In the genomic region with DNA sequence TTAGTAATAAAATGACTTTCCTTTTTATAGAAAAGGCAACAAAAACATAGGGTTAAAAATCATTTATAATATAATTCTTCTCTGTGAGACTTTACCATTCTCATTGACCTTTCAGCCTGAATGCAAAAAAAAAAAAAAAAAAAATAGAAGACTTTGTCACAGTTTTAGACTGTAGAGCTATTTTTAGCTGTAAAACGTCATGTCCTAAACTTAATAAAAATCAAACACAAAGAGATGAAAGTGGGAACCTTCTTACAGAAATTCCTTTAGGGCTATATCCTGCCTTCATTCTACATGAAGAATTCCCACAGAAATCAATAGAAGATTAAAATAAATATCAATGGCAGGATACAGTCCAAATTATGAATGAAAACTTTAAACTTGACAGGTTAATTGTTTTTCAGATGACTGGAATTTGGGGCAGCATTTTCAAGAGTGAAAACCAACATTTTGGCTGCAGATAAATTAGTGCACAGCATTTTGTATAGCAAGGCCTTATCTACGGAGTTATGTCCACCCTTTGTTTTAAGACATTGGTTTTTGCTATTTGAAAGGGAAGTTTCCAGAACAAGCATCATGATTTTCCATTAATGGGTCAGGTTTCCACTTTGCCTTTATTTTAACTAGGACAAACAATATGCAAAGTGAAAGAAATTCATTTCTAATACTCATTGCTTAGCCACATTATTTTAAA, we compare ENCODE assay signal across 23 cellular contexts.
DNase-seq lines count a peak whose midpoint lies in the region; ATAC-seq and TF ChIP-seq lines count a peak whose summit lies in the region.
"Had no signal": no experiment of that assay in that cellular context is flagged by ENCODE, and none has a peak within 500 bp of the region (broad histone marks: within the 10 kb centered on the region; RNA-seq: fewer than 3 reads in every experiment).

No MANE protein-coding gene starts in this region.

- no peak overlapping the region for H4K91ac ChIP-seq in mesenchymal stem cell (ENCODE audit: low read length)

- H3K4me3 Mint-ChIP-seq in activated CD8-positive, alpha-beta memory T cell treated with anti-CD3 and anti-CD28 coated beads, Interleukin-2, amount 10 ng/mL, durations not matched to agents 7 days and 5 days: no peak overlapping the region
- H3K4me3 Mint-ChIP-seq: CD8-positive, alpha-beta T cell; IgD-negative memory B cell had no signal

- no peak overlapping the region for H3K18ac ChIP-seq in mesenchymal stem cell (ENCODE audit: low read depth in 1 of 2, low read length in 2 of 2)

- no peak overlapping the region for H2BK12ac ChIP-seq in mesenchymal stem cell (ENCODE audit: low read length in 2 of 2)

- no peaks in the 10 kb centered on the region for H3K79me1 ChIP-seq in mesenchymal stem cell (replicated peaks; ENCODE audit: low read length, poor library complexity, severe bottlenecking)

- H4K20me1 ChIP-seq in GM23248 (ENCODE audit: insufficient read depth) (no peaks in the 10 kb centered on the region), OCI-LY3 (ENCODE audit: insufficient read depth, low read length) (no peaks in the 10 kb centered on the region)

- DNase-seq in GM23248 (peak; percentile 15), brain microvascular endothelial cell (no peak), mesenchymal stem cell (no peak), SW 1271 (lab: John Stamatoyannopoulos, UW) (no peak), NAMALWA (ENCODE audit: low spot score) (no peak)
- no peak for DNase-seq in activated CD8-positive, alpha-beta memory T cell treated with anti-CD3 and anti-CD28 coated beads, Interleukin-2, amount 10 ng/mL, durations not matched to agents 7 days and 5 days
- DNase-seq: C1 segment of cervical spinal cord; Calu3; CD8-positive, alpha-beta T cell; DMS153; NCI-H1105 treated with DMSO at 0.1 percent for 48 hours; NCI-H1694; NCI-H2081; NCI-H2171; NCI-H345; NCI-H524; NCI-H774; NK-92 treated with Interleukin-12 subunit alpha and Interleukin-12 subunit beta, amount 100 ng/mL, for 24 hours; Peyer's patch; SHP77 had no signal

- peaks cover 6% of the 10 kb centered on the region; the same call in 1 of the 2 replicates for H3F3A ChIP-seq in GM23248 (ENCODE audit: insufficient read depth)

- no peaks in the 10 kb centered on the region for H3K79me2 ChIP-seq in GM23248 (ENCODE audit: insufficient read depth)
- H3K79me2 ChIP-seq in OCI-LY3 (ENCODE audit: low read length): no peaks in the 10 kb centered on the region

- H3K4me1 ChIP-seq in GM23248 (ENCODE audit: insufficient read depth): peaks cover 29% of the 10 kb centered on the region
- H3K4me1 ChIP-seq in OCI-LY3 (ENCODE audit: low read length): peaks cover 8% of the 10 kb centered on the region
- H3K4me1 ChIP-seq in mesenchymal stem cell (ENCODE audit: control insufficient read depth, insufficient read depth, low read depth, low read length): no peaks in the 10 kb centered on the region
- H3K4me1 ChIP-seq: Peyer's patch had no signal

- H3K36me3 Mint-ChIP-seq in activated CD8-positive, alpha-beta memory T cell treated with anti-CD3 and anti-CD28 coated beads, Interleukin-2, amount 10 ng/mL, durations not matched to agents 7 days and 5 days: no peaks in the 10 kb centered on the region
- H3K36me3 Mint-ChIP-seq: CD8-positive, alpha-beta T cell; IgD-negative memory B cell had no signal

- no peak overlapping the region for H2BK15ac ChIP-seq in mesenchymal stem cell (ENCODE audit: low read depth, poor library complexity, severe bottlenecking)

- H3K27me3 Mint-ChIP-seq in activated CD8-positive, alpha-beta memory T cell treated with anti-CD3 and anti-CD28 coated beads, Interleukin-2, amount 10 ng/mL, durations not matched to agents 7 days and 5 days: no peaks in the 10 kb centered on the region
- H3K27me3 Mint-ChIP-seq: IgD-negative memory B cell had no signal

- H3K9ac ChIP-seq in GM23248 (no peak overlapping the region), OCI-LY3 (ENCODE audit: low read length) (no peak overlapping the region), mesenchymal stem cell (ENCODE audit: low read length) (peak overlapping the region; percentile 62)

- H2BK5ac ChIP-seq in mesenchymal stem cell (ENCODE audit: low read depth, low read length, poor library complexity, severe bottlenecking): no peak overlapping the region

- H3K4me2 ChIP-seq in GM23248 (ENCODE audit: unreplicated experiment) (no peak overlapping the region), OCI-LY3 (ENCODE audit: low read length) (peak overlapping the region; percentile 10; the same call in 1 of the 2 replicates), mesenchymal stem cell (ENCODE audit: low read length, poor library complexity, severe bottlenecking) (no peak overlapping the region)

- H4K8ac ChIP-seq in mesenchymal stem cell (ENCODE audit: low read length): no peak overlapping the region

- H3K14ac ChIP-seq in mesenchymal stem cell (ENCODE audit: low read length in 2 of 2): no peak overlapping the region

- H2AFZ ChIP-seq in GM23248: no peak overlapping the region
- H2AFZ ChIP-seq in OCI-LY3 (ENCODE audit: low read depth, low read length): peak overlapping the region; percentile 45; the same call in 1 of the 2 replicates
- no peak overlapping the region for H2AFZ ChIP-seq in mesenchymal stem cell (ENCODE audit: low read depth, low read length)

- H3K9me3 Mint-ChIP-seq in activated CD8-positive, alpha-beta memory T cell treated with anti-CD3 and anti-CD28 coated beads, Interleukin-2, amount 10 ng/mL, durations not matched to agents 7 days and 5 days (ENCODE audit: low read depth): no peaks in the 10 kb centered on the region
- H3K9me3 Mint-ChIP-seq: CD8-positive, alpha-beta T cell had no signal

- H3K9me3 ChIP-seq in GM23248 (ENCODE audit: low read depth): no peaks in the 10 kb centered on the region
- no peaks in the 10 kb centered on the region for H3K9me3 ChIP-seq in OCI-LY3 (ENCODE audit: insufficient read depth, low read length)
- no peaks in the 10 kb centered on the region for H3K9me3 ChIP-seq in mesenchymal stem cell (ENCODE audit: control insufficient read depth, low read length)
- H3K9me3 ChIP-seq: Peyer's patch had no signal

- H3K9me2 ChIP-seq in GM23248 (ENCODE audit: insufficient read depth): no peaks in the 10 kb centered on the region

- H3K36me3 ChIP-seq in GM23248 (ENCODE audit: low read depth) (no peaks in the 10 kb centered on the region), OCI-LY3 (replicated peaks; ENCODE audit: low read depth, low read length) (no peaks in the 10 kb centered on the region), brain microvascular endothelial cell (replicated peaks) (no peaks in the 10 kb centered on the region), mesenchymal stem cell (ENCODE audit: control insufficient read depth in 1 of 2, insufficient read depth in 2 of 2, low read depth in 1 of 2, low read length in 2 of 2) (no peaks in the 10 kb centered on the region)
- H3K36me3 ChIP-seq: Peyer's patch had no signal

- H3K27ac ChIP-seq in GM23248 (peak overlapping the region; percentile 63), OCI-LY3 (ENCODE audit: low read length) (no peak overlapping the region), brain microvascular endothelial cell (peak overlapping the region; percentile 94), mesenchymal stem cell (ENCODE audit: low read length, poor library complexity, severe bottlenecking) (no peak overlapping the region)
- H3K27ac ChIP-seq: Peyer's patch had no signal

- H3K27ac Mint-ChIP-seq in activated CD8-positive, alpha-beta memory T cell treated with anti-CD3 and anti-CD28 coated beads, Interleukin-2, amount 10 ng/mL, durations not matched to agents 7 days and 5 days: no peak overlapping the region
- H3K27ac Mint-ChIP-seq: CD8-positive, alpha-beta T cell; IgD-negative memory B cell had no signal

- no peaks in the 10 kb centered on the region for H3K4me1 Mint-ChIP-seq in activated CD8-positive, alpha-beta memory T cell treated with anti-CD3 and anti-CD28 coated beads, Interleukin-2, amount 10 ng/mL, durations not matched to agents 7 days and 5 days
- H3K4me1 Mint-ChIP-seq: IgD-negative memory B cell had no signal

- H3K23ac ChIP-seq in mesenchymal stem cell (ENCODE audit: low read length in 2 of 2): no peak overlapping the region

- TF ChIP-seq CTCF in OCI-LY3 (IDR thresholded peaks at IDR 0.05; ENCODE audit: low read depth, low read length) (no peak), brain microvascular endothelial cell (IDR thresholded peaks at IDR 0.05; ENCODE audit: low read depth, low read length, missing control alignments) (no peak)

- in situ Hi-C loops in GM23248 (cut with MboI): no loop called here
- in situ Hi-C loops in brain microvascular endothelial cell (cut with HindIII; ENCODE audit: low pct_ligation_motif_present, low sequenced_read_pairs): loop anchor here (25.0 kb wide), 1 partner anchor 152 kb away; no protein-coding TSS in a partner anchor

- no peak overlapping the region for H3K4ac ChIP-seq in mesenchymal stem cell (ENCODE audit: low read depth in 1 of 2, low read length in 2 of 2)

- 57 to 61% methylated on average over 2 of the region's 2 CpGs for WGBS in GM23248 (ENCODE audit: low coverage in 1 of 2, low lambda C conversion rate in 2 of 2, missing lambda C conversion rate in 2 of 2), 2 experiments
- 100% methylated on average over 1 of the region's 2 CpGs for WGBS in mesenchymal stem cell

- CTCF ChIA-PET in activated CD8-positive, alpha-beta memory T cell treated with anti-CD3 and anti-CD28 coated beads, Interleukin-2, amount 10 ng/mL, durations not matched to agents 7 days and 5 days (lab: Charles Lee): no interaction called here

- no peak for ATAC-seq in activated CD8-positive, alpha-beta memory T cell treated with anti-CD3 and anti-CD28 coated beads, Interleukin-2, amount 10 ng/mL, durations not matched to agents 7 days and 5 days
- ATAC-seq: CD8-positive, alpha-beta T cell; HCT116 had no signal

- H3K4me3 ChIP-seq in GM23248 (no peak overlapping the region), OCI-LY3 (ENCODE audit: low read length) (no peak overlapping the region), brain microvascular endothelial cell (ENCODE audit: low read depth, low read length) (no peak overlapping the region), mesenchymal stem cell (ENCODE audit: insufficient read depth in 1 of 2, low read depth in 1 of 2, low read length in 2 of 2) (no peak overlapping the region)
- H3K4me3 ChIP-seq: Peyer's patch had no signal

- no peak overlapping the region for H2AK5ac ChIP-seq in mesenchymal stem cell (ENCODE audit: low read length, severe bottlenecking)

- H2BK120ac ChIP-seq in mesenchymal stem cell (ENCODE audit: low read depth, low read length): no peak overlapping the region

- H3K27me3 ChIP-seq in GM23248 (replicated peaks; ENCODE audit: insufficient read depth): no peaks in the 10 kb centered on the region
- H3K27me3 ChIP-seq in OCI-LY3 (ENCODE audit: low read depth, low read length): no peaks in the 10 kb centered on the region
- no peaks in the 10 kb centered on the region for H3K27me3 ChIP-seq in brain microvascular endothelial cell (replicated peaks)
- no peaks in the 10 kb centered on the region for H3K27me3 ChIP-seq in mesenchymal stem cell (ENCODE audit: control insufficient read depth in 1 of 2, insufficient read depth in 1 of 2, low read length in 2 of 2)
- H3K27me3 ChIP-seq: Peyer's patch had no signal

Comparison
In these comparisons a context has a peak if more than half of its experiments do, and no peak if none do; other contexts are left out.
1. H3K27ac ChIP-seq: peak in GM23248 (single experiment) and brain microvascular endothelial cell (single experiment); none in OCI-LY3 (single experiment) and mesenchymal stem cell (single experiment).